In the genomic region with DNA sequence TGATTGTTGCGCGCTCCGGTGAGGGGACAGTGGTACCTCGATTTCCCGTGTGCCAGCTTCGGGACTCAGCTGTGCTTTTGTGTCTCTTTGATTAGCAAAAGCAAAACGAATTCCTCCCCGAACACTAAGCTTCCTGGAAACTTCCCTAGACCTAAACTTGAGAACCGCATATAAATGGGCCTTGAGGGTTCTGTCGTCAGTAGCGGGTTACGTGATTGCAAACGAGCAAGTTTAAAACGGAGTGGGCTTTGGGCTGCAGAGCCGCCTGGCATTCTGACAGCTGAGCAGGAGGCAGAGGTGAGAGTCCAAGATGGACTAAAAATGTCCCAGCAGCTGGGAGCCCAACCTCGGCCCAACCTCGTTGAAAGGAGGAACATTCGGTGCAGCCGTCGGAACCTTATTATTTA, we compare ENCODE assay signal across 8 cellular contexts. TPM values are rescaled to one million over a fixed set of nuclear protein-coding genes. Genes with fewer than 3 reads are reported as not detected.
DNase-seq lines count a peak whose midpoint lies in the region; ATAC-seq and TF ChIP-seq lines count a peak whose summit lies in the region.

No MANE protein-coding gene starts in this region.

- no peaks in the 10 kb centered on the region for H3K9me3 Mint-ChIP-seq in activated T-cell treated with anti-CD3 and anti-CD28 coated beads, Interleukin-2, amount 50 U/mL, for 4 hours
- H3K9me3 Mint-ChIP-seq in neural crest cell = no peaks in the 10 kb centered on the region

- no peak for TF ChIP-seq CTCF in GM12864 (IDR thresholded peaks at IDR 0.05; ENCODE audit: low read depth, low read length, missing control alignments)
- no peak for TF ChIP-seq CTCF in foreskin fibroblast (IDR thresholded peaks at IDR 0.05; ENCODE audit: low read depth, low read length)
- no peak for TF ChIP-seq CTCF in neural crest cell (conservative IDR thresholded peaks at IDR 0.05)

- H3K4me1 Mint-ChIP-seq in activated T-cell treated with anti-CD3 and anti-CD28 coated beads, Interleukin-2, amount 50 U/mL, for 4 hours (ENCODE audit: low read depth) = peaks cover 62% of the 10 kb centered on the region
- peaks cover 49% of the 10 kb centered on the region for H3K4me1 Mint-ChIP-seq in neural crest cell

- no peaks in the 10 kb centered on the region for H3K27me3 Mint-ChIP-seq in activated T-cell treated with anti-CD3 and anti-CD28 coated beads, Interleukin-2, amount 50 U/mL, for 4 hours (ENCODE audit: low read depth)
- no peaks in the 10 kb centered on the region for H3K27me3 Mint-ChIP-seq in neural crest cell (ENCODE audit: low read depth)

- H3K4me3 Mint-ChIP-seq in activated T-cell treated with anti-CD3 and anti-CD28 coated beads, Interleukin-2, amount 50 U/mL, for 4 hours = peak overlapping the region; percentile 95
- peak overlapping the region; percentile 97 for H3K4me3 Mint-ChIP-seq in neural crest cell

- no peak for ATAC-seq in activated T-cell treated with anti-CD3 and anti-CD28 coated beads, Interleukin-2, amount 50 U/mL, for 4 hours

- peak overlapping the region; percentile 99 for H3K27ac Mint-ChIP-seq in neural crest cell (ENCODE audit: unreplicated experiment)

- DNase-seq in GM12864 (ENCODE audit: low read depth) = no peak
- DNase-seq in HK-2 (ENCODE audit: unreplicated experiment) = peak; percentile 23
- DNase-seq in activated T-cell treated with anti-CD3 and anti-CD28 coated beads, Interleukin-2, amount 50 U/mL, for 4 hours = peak; percentile 5
- DNase-seq in foreskin fibroblast = peak in 1 of 2 donors; percentile 45
- no peak for DNase-seq in neural crest cell (ENCODE audit: low read depth, low spot score)
- DNase-seq in NCI-H774 (lab: John Stamatoyannopoulos, UW) = no peak
- no peak for DNase-seq in NCI-H2107 (lab: John Stamatoyannopoulos, UW)
- no peak for DNase-seq in NCI-H2196 (lab: John Stamatoyannopoulos, UW; ENCODE audit: unreplicated experiment)

- peak overlapping the region; percentile 94 for H3K4me3 ChIP-seq in GM12864 (ENCODE audit: low read depth, low read length)
- H3K4me3 ChIP-seq in foreskin fibroblast (ENCODE audit: low read depth in 1 of 2, low read length in 2 of 2) = peak overlapping the region; percentile 75 to 77

- H3K36me3 Mint-ChIP-seq in activated T-cell treated with anti-CD3 and anti-CD28 coated beads, Interleukin-2, amount 50 U/mL, for 4 hours (ENCODE audit: insufficient read depth) = peaks cover 2% of the 10 kb centered on the region
- H3K36me3 Mint-ChIP-seq in neural crest cell (ENCODE audit: low read depth) = no peaks in the 10 kb centered on the region

RNA-seq across cellular contexts. Expression of gene TAPT1, which starts 1.2 kb away (rescaled TPM):
- total RNA-seq in activated T-cell treated with anti-CD3 and anti-CD28 coated beads, Interleukin-2, amount 50 U/mL, for 4 hours = 10 to 100 TPM; 16.4 to 20.4 (median 16.7) TPM
- total RNA-seq in neural crest cell = 18.1 and 23.6 TPM in 2 replicates

Comparison
In these comparisons a context has a peak if more than half of its experiments do, and no peak if none do; other contexts are left out.
1. DNase-seq: peak in HK-2 (single experiment) and activated T-cell treated with anti-CD3 and anti-CD28 coated beads, Interleukin-2, amount 50 U/mL, for 4 hours (single experiment); none in GM12864 (single experiment), neural crest cell (single experiment), NCI-H774 (single experiment), NCI-H2107 (single experiment) and NCI-H2196 (single experiment).